Comparison of ENCODE assay signal across 17 cellular contexts in genomic region chr13:24011266-24011665, GRCh38.
DNase-seq lines count a peak whose midpoint lies in the region; ATAC-seq, FAIRE-seq and TF ChIP-seq lines count a peak whose summit lies in the region.
"Had no signal": no experiment of that assay in that cellular context is flagged by ENCODE, and none has a peak within 500 bp of the region (broad histone marks: within the 10 kb centered on the region; RNA-seq: fewer than 3 reads in every experiment).

No MANE protein-coding gene starts in this region.

- no peaks in the 10 kb centered on the region for H3K9me3 Mint-ChIP-seq in neural progenitor cell
- H3K9me3 Mint-ChIP-seq: CD8-positive, alpha-beta T cell had no signal

- H4K91ac ChIP-seq in neuronal stem cell (ENCODE audit: low read depth, low read length, poor library complexity), result no peak overlapping the region

- H3K27me3 ChIP-seq in neuronal stem cell (ENCODE audit: control insufficient read depth in 3 of 3, insufficient read depth in 3 of 3, low read depth in 1 of 3, low read length in 3 of 3), result peaks cover 0 to 5% (median 0%) of the 10 kb centered on the region in 3 experiments
- H3K27me3 ChIP-seq in neural progenitor cell, result no peaks in the 10 kb centered on the region

- H3K18ac ChIP-seq in neuronal stem cell (ENCODE audit: low read length), result peak overlapping the region; percentile 61

- CTCF ChIA-PET in HEK293 (lab: Yijun Ruan, JAX), result no interaction called here

- ATAC-seq in left lobe of liver, result peak; percentile 14
- no peak for ATAC-seq in HG02763 (IDR thresholded peaks at IDR 0.05; ENCODE audit: unreplicated experiment)
- ATAC-seq: CD8-positive, alpha-beta T cell had no signal

- no peak overlapping the region for H2BK15ac ChIP-seq in neuronal stem cell (ENCODE audit: low read length)

- TF ChIP-seq CTCF in HEK293 (tag by site-specific recombination; IDR thresholded peaks at IDR 0.05) (peak; percentile 21; the same call in 1 of the 2 replicates), neural progenitor cell (IDR thresholded peaks at IDR 0.05) (no peak)

- H3K4me1 ChIP-seq in HEK293 (ENCODE audit: control insufficient read depth, insufficient read depth, low read length), result no peaks in the 10 kb centered on the region
- peaks cover 9% of the 10 kb centered on the region in 2 donors for H3K4me1 ChIP-seq in neuronal stem cell (ENCODE audit: control insufficient read depth in 2 of 2, insufficient read depth in 1 of 2, low read depth in 1 of 2, low read length in 2 of 2)
- no peaks in the 10 kb centered on the region for H3K4me1 ChIP-seq in neural progenitor cell
- H3K4me1 ChIP-seq: HAP-1 had no signal

- H2AFZ ChIP-seq in neuronal stem cell (ENCODE audit: low read length), result no peak overlapping the region
- H2AFZ ChIP-seq in neural progenitor cell (replicated peaks), result no peak overlapping the region

- POLR2A ChIA-PET in HEK293 (lab: Yijun Ruan, JAX), result no interaction called here

- H4K8ac ChIP-seq in neuronal stem cell (ENCODE audit: low read depth, low read length), result no peak overlapping the region

- no peak overlapping the region for H2BK12ac ChIP-seq in neuronal stem cell (ENCODE audit: low read length)

- H3K27me3 Mint-ChIP-seq in neural progenitor cell (ENCODE audit: insufficient read depth, low read depth), result peaks cover 11% of the 10 kb centered on the region

- H2AK5ac ChIP-seq in neuronal stem cell (ENCODE audit: low read depth, low read length), result peak overlapping the region; percentile 23

- peaks cover 13% of the 10 kb centered on the region for H3K36me3 Mint-ChIP-seq in neural progenitor cell
- H3K36me3 Mint-ChIP-seq: CD14-positive monocyte; CD8-positive, alpha-beta T cell had no signal

- H3K27ac ChIP-seq in HEK293 (ENCODE audit: extremely low read depth, low read depth, low read length), result no peak overlapping the region
- H3K27ac ChIP-seq in neuronal stem cell (replicated peaks; ENCODE audit: low read length), result no peak overlapping the region
- no peak overlapping the region for H3K27ac ChIP-seq in neural progenitor cell
- H3K27ac ChIP-seq: 22Rv1, HL-60 had no signal

- H3K27ac Mint-ChIP-seq in neural progenitor cell, result no peak overlapping the region
- H3K27ac Mint-ChIP-seq: CD8-positive, alpha-beta T cell had no signal

- H3K4me2 ChIP-seq in neuronal stem cell (ENCODE audit: insufficient read depth, low read length, poor library complexity, severe bottlenecking) (no peak overlapping the region), neural progenitor cell (no peak overlapping the region)

- no peak overlapping the region for H3K9ac ChIP-seq in neuronal stem cell (ENCODE audit: low read depth, low read length, poor library complexity)
- H3K9ac ChIP-seq in neural progenitor cell, result no peak overlapping the region

- no peaks in the 10 kb centered on the region for H3K79me1 ChIP-seq in neuronal stem cell (ENCODE audit: low read depth, low read length)

- FAIRE-seq in frontal cortex (lab: Jason Lieb, UNC), result no peak
- FAIRE-seq: G401.6, GM12891 had no signal

- no peak overlapping the region for H3K23ac ChIP-seq in neuronal stem cell (ENCODE audit: low read depth, low read length, poor library complexity)

- H4K20me1 ChIP-seq in neural progenitor cell (ENCODE audit: low read depth), result no peaks in the 10 kb centered on the region

- DNase-seq in DMS 273 (lab: John Stamatoyannopoulos, UW; ENCODE audit: unreplicated experiment), result peak; percentile 11
- DNase-seq in DMS 273 treated with DMSO at 0.1 percent for 48 hours (lab: John Stamatoyannopoulos, UW), result no peak
- no peak for DNase-seq in left lobe of liver (ENCODE audit: low spot score)
- DNase-seq in neuronal stem cell (ENCODE audit: low spot score), result no peak
- no peak for DNase-seq in neural progenitor cell (ENCODE audit: low spot score)
- no peak for DNase-seq in frontal cortex (ENCODE audit: low spot score in 2 of 2)
- DNase-seq: CD8-positive, alpha-beta T cell; DMS79; GOT3 had no signal

- H3F3A ChIP-seq in neural progenitor cell (ENCODE audit: low read depth), result no peaks in the 10 kb centered on the region

- no peak overlapping the region for H3K4ac ChIP-seq in neuronal stem cell (ENCODE audit: low read length)

- no peaks in the 10 kb centered on the region for H3K9me3 ChIP-seq in HEK293 (ENCODE audit: control insufficient read depth, insufficient read depth, low read depth, low read length)
- no peaks in the 10 kb centered on the region for H3K9me3 ChIP-seq in neuronal stem cell (replicated peaks in 1 of 2; ENCODE audit: control insufficient read depth in 2 of 2, insufficient read depth in 1 of 2, low read depth in 1 of 2, low read length in 2 of 2)
- H3K9me3 ChIP-seq in neural progenitor cell (ENCODE audit: low read depth), result no peaks in the 10 kb centered on the region
- H3K9me3 ChIP-seq: HAP-1 had no signal

- H3K4me3 ChIP-seq in HEK293 (ENCODE audit: low read depth, low read length) (no peak overlapping the region), neuronal stem cell (ENCODE audit: low read length in 2 of 2) (no peak overlapping the region), neural progenitor cell (no peak overlapping the region)
- H3K4me3 ChIP-seq: HAP-1 had no signal

- no peaks in the 10 kb centered on the region for H3K36me3 ChIP-seq in HEK293 (ENCODE audit: control insufficient read depth in 2 of 2, insufficient read depth in 1 of 2, low read length in 2 of 2)
- H3K36me3 ChIP-seq in neuronal stem cell (replicated peaks in 1 of 2; ENCODE audit: control insufficient read depth in 2 of 2, insufficient read depth in 2 of 2, low read length in 2 of 2), result no peaks in the 10 kb centered on the region
- H3K36me3 ChIP-seq in neural progenitor cell, result no peaks in the 10 kb centered on the region
- H3K36me3 ChIP-seq: HAP-1 had no signal

- H2BK5ac ChIP-seq in neuronal stem cell (ENCODE audit: low read length), result peak overlapping the region; percentile 58

- no peak overlapping the region for H3K4me3 Mint-ChIP-seq in neural progenitor cell
- H3K4me3 Mint-ChIP-seq: CD14-positive monocyte; CD8-positive, alpha-beta T cell had no signal

- H2BK120ac ChIP-seq in neuronal stem cell (ENCODE audit: low read depth, low read length), result no peak overlapping the region

- WGBS in neuronal stem cell (ENCODE audit: extremely low coverage in 2 of 2, insufficient read length in 2 of 2, insufficient replicate concordance in 1 of 2), 2 donors, result no CpG with 5 or more reads among the region's 7 CpGs

- H3K4me1 Mint-ChIP-seq in neural progenitor cell, result peaks cover 25% of the 10 kb centered on the region
- H3K4me1 Mint-ChIP-seq: CD14-positive monocyte had no signal

- no peaks in the 10 kb centered on the region for H3K79me2 ChIP-seq in neural progenitor cell (ENCODE audit: low read depth)

- no peak overlapping the region for H3K14ac ChIP-seq in neuronal stem cell (ENCODE audit: low read length)

TF ChIP-seq in HEK293, 187 proteins besides CTCF, POLR2A, EP300 and RAD21 (continues in another document):
- TF ChIP-seq ATF2 (tag by site-specific recombination; IDR thresholded peaks at IDR 0.05; ENCODE audit: low read depth), result no peak
- no peak for TF ChIP-seq TSHZ1 (tag by site-specific recombination; IDR thresholded peaks at IDR 0.05; ENCODE audit: borderline replicate concordance)
- TF ChIP-seq ZNF623 (tag by site-specific recombination; IDR thresholded peaks at IDR 0.05), result no peak
- no peak for TF ChIP-seq ZNF560 (tag by site-specific recombination; IDR thresholded peaks at IDR 0.05; ENCODE audit: borderline replicate concordance)
- TF ChIP-seq ZNF660 (tag by site-specific recombination; IDR thresholded peaks at IDR 0.05), result no peak
- no peak for TF ChIP-seq ZNF112 (tag by site-specific recombination; IDR thresholded peaks at IDR 0.05)
- no peak for TF ChIP-seq ZNF785 (tag by site-specific recombination; IDR thresholded peaks at IDR 0.05)
- TF ChIP-seq KLF8 (tag by site-specific recombination; IDR thresholded peaks at IDR 0.05), result no peak
